In the genomic region with DNA sequence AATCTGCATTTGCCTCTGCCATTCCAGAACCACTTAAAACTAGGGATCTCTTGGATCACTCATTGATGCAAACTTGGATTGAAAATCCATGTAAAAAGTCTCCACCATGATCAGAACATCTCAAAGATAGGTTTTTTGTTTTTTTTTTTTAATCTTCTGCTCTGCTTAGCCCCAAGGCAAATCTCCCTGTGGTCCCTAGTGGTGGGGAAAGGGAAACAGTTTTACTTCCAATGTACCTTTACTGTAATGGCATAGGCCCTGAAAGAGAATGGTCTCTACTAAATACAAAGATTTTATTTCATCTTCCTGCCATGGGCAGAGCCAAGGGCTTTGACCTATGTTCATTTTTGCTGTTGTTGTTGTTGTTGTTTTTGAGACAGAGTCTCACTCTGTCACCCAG, we compare ENCODE assay signal across 25 cellular contexts.
DNase-seq lines count a peak whose midpoint lies in the region; ATAC-seq, FAIRE-seq and TF ChIP-seq lines count a peak whose summit lies in the region.
"Had no signal": no experiment of that assay in that cellular context is flagged by ENCODE, and none has a peak within 500 bp of the region (broad histone marks: within the 10 kb centered on the region; RNA-seq: fewer than 3 reads in every experiment).

No MANE protein-coding gene starts in this region.

- H3K9me3 ChIP-seq in HCT116 (ENCODE audit: control insufficient read depth in 1 of 2, insufficient read depth in 1 of 2, low read depth in 1 of 2, low read length in 2 of 2): no peaks in the 10 kb centered on the region
- no peaks in the 10 kb centered on the region for H3K9me3 ChIP-seq in H1 (ENCODE audit: insufficient read depth in 2 of 2, low read depth in 1 of 2, low read length in 1 of 2)
- H3K9me3 ChIP-seq: Caco-2, SJSA1 had no signal

- DNase-seq in HCT116 (ENCODE audit: low read depth, low spot score) (no peak), H1 (ENCODE audit: low read depth in 1 of 2, low spot score in 2 of 2) (no peak), neural crest cell (ENCODE audit: low read depth, low spot score) (no peak), DMS153 treated with DMSO at 0.1 percent for 48 hours (lab: John Stamatoyannopoulos, UW; ENCODE audit: unreplicated experiment) (no peak), NCI-H128 (lab: John Stamatoyannopoulos, UW; ENCODE audit: unreplicated experiment) (no peak), NCI-H748 (lab: John Stamatoyannopoulos, UW; ENCODE audit: unreplicated experiment) (no peak)
- DNase-seq: ACHN; AML-193; Caco-2; CD4-positive, CD25-positive, alpha-beta regulatory T cell; DMS153; GM23248; HFFc6; KG1; NCI-H1092 treated with DMSO at 0.1 percent for 48 hours; NCI-H1694 treated with DMSO at 0.1 percent for 48 hours; NCI-H2107; NCI-H2227 treated with DMSO at 0.1 percent for 48 hours; NCI-H524; NK-92 treated with Interleukin-12 subunit alpha and Interleukin-12 subunit beta, amount 100 ng/mL, for 24 hours; SW 1271 had no signal

- H3K4me3 ChIP-seq in HCT116 (replicated peaks in 1 of 2; ENCODE audit: low read depth in 1 of 2, low read length in 2 of 2) (no peak overlapping the region), H1 (ENCODE audit: extremely low read depth in 1 of 4, insufficient read depth in 2 of 4, low read depth in 3 of 4, low read length in 4 of 4) (no peak overlapping the region)
- H3K4me3 ChIP-seq: GM23248, SJSA1 had no signal

- H3K79me1 ChIP-seq in H1 (ENCODE audit: low read depth, low read length): no peaks in the 10 kb centered on the region

- no peak overlapping the region for H3K18ac ChIP-seq in H1 (ENCODE audit: extremely low read depth, low read length)

- FAIRE-seq in H1 (lab: Jason Lieb, UNC): peak; percentile 19
- FAIRE-seq: GM12891, GM18507 had no signal

- no peaks in the 10 kb centered on the region for H3K27me3 ChIP-seq in HCT116 (ENCODE audit: insufficient read depth, low read length)
- H3K27me3 ChIP-seq in H1 (replicated peaks in 1 of 4; ENCODE audit: control insufficient read depth in 3 of 4, extremely low read depth in 1 of 4, insufficient read depth in 3 of 4, low read length in 3 of 4): no peaks in the 10 kb centered on the region
- H3K27me3 ChIP-seq: SJSA1 had no signal

- no peak overlapping the region for H3K4me3 Mint-ChIP-seq in neural crest cell
- H3K4me3 Mint-ChIP-seq: HFFc6 had no signal

- H3K79me2 ChIP-seq in HCT116 (ENCODE audit: insufficient read depth, low read length): no peaks in the 10 kb centered on the region
- no peaks in the 10 kb centered on the region for H3K79me2 ChIP-seq in H1 (ENCODE audit: control insufficient read depth in 1 of 2, insufficient read depth in 2 of 2, low read length in 2 of 2)

- intact Hi-C loops in HCT116 (cut with micrococcal nuclease): no loop called here

- RAD21 ChIA-PET in HCT116 (lab: Charles Lee; ENCODE audit: low non-redundant PET in 1 of 2, low total read pairs in 2 of 2, uncharacterized antibody in 2 of 2, unreplicated experiment in 2 of 2): no interaction called here

- H3K4me2 ChIP-seq in HCT116 (ENCODE audit: low read length): no peak overlapping the region
- no peak overlapping the region for H3K4me2 ChIP-seq in H1 (ENCODE audit: insufficient read depth in 1 of 2, low read depth in 2 of 2, low read length in 2 of 2)

- no peak overlapping the region for H2BK120ac ChIP-seq in H1 (replicated peaks; ENCODE audit: low read depth, low read length)

- no peaks in the 10 kb centered on the region for H3K9me3 Mint-ChIP-seq in neural crest cell
- H3K9me3 Mint-ChIP-seq: HFFc6 had no signal

- H4K20me1 ChIP-seq in HCT116 (ENCODE audit: insufficient read depth) (no peaks in the 10 kb centered on the region), H1 (replicated peaks in 1 of 2; ENCODE audit: control insufficient read depth in 1 of 2, insufficient read depth in 2 of 2, low read length in 2 of 2) (peaks cover 0 to 2% of the 10 kb centered on the region in 2 experiments)

- H3K27ac ChIP-seq in HCT116 (ENCODE audit: low read depth, low read length) (no peak overlapping the region), H1 (ENCODE audit: low read depth, low read length) (no peak overlapping the region)
- H3K27ac ChIP-seq: GM23248, SJSA1 had no signal

- CTCF ChIA-PET in HCT116 (lab: Charles Lee): no interaction called here
- CTCF ChIA-PET in H1 (lab: Charles Lee; ENCODE audit: partially characterized antibody): interaction anchor here (0.9 kb wide), 1 partner anchor 121 kb away, joined by 3 read pairs; no protein-coding TSS in a partner anchor

- TF ChIP-seq RAD21 in HCT116 (IDR thresholded peaks at IDR 0.05; ENCODE audit: low read depth) (no peak), H1 (IDR thresholded peaks at IDR 0.05 in 1 of 2, conservative IDR thresholded peaks at IDR 0.05 in 1 of 2; ENCODE audit: low read depth in 2 of 2, low read length in 2 of 2) (peak in 1 of 2 experiments; percentile 2; a peak in 2 of 4 replicates)

- no peak overlapping the region for H3K14ac ChIP-seq in H1 (ENCODE audit: insufficient read length)

- no peak overlapping the region for H4K91ac ChIP-seq in H1 (replicated peaks; ENCODE audit: insufficient read length, low read length)

- H2BK20ac ChIP-seq in H1 (ENCODE audit: low read length): no peak overlapping the region

- no peak overlapping the region for H4K8ac ChIP-seq in H1 (ENCODE audit: extremely low read depth, insufficient read depth, low read length)

- H3K4me1 ChIP-seq in HCT116 (ENCODE audit: control insufficient read depth in 1 of 2, insufficient read depth in 2 of 2, low read length in 2 of 2) (no peaks in the 10 kb centered on the region), H1 (replicated peaks in 1 of 4; ENCODE audit: control insufficient read depth in 3 of 4, insufficient read depth in 4 of 4, low read length in 3 of 4) (no peaks in the 10 kb centered on the region)
- H3K4me1 ChIP-seq: Caco-2, SJSA1 had no signal

- POLR2A ChIA-PET in HCT116 (lab: Charles Lee) (no interaction called here), H1 (lab: Charles Lee; ENCODE audit: partially characterized antibody) (no interaction called here)

- H3K36me3 ChIP-seq in HCT116 (ENCODE audit: control insufficient read depth in 1 of 2, insufficient read depth in 2 of 2, low read length in 2 of 2) (no peaks in the 10 kb centered on the region), H1 (ENCODE audit: control insufficient read depth in 2 of 4, insufficient read depth in 4 of 4, low read length in 3 of 4) (no peaks in the 10 kb centered on the region)
- H3K36me3 ChIP-seq: SJSA1 had no signal

- ATAC-seq in HCT116: peak; percentile 63; the same call in 1 of the 2 replicates

- TF ChIP-seq POLR2A in HCT116 (IDR thresholded peaks at IDR 0.05; ENCODE audit: borderline replicate concordance, extremely low read depth, insufficient read depth, insufficient read length) (no peak), H1 (IDR thresholded peaks at IDR 0.05; ENCODE audit: control extremely low read depth in 1 of 2, low read depth in 2 of 2, low read length in 2 of 2) (no peak)

- H4K5ac ChIP-seq in H1 (ENCODE audit: insufficient read length, low read depth, low read length): no peak overlapping the region

- H3K23me2 ChIP-seq in H1 (ENCODE audit: low read depth, low read length): no peaks in the 10 kb centered on the region

- no peak overlapping the region for H2BK15ac ChIP-seq in H1 (ENCODE audit: low read length)

- no peak overlapping the region for H3K27ac Mint-ChIP-seq in neural crest cell (ENCODE audit: unreplicated experiment)
- H3K27ac Mint-ChIP-seq: CD4-positive, CD25-positive, alpha-beta regulatory T cell; HFFc6 had no signal

- TF ChIP-seq CTCF in GM12873 (IDR thresholded peaks at IDR 0.05; ENCODE audit: insufficient read depth, low read depth, low read length, missing control alignments) (peak; percentile 10), HCT116 (IDR thresholded peaks at IDR 0.05 in 2 of 3, conservative IDR thresholded peaks at IDR 0.05 in 1 of 3; ENCODE audit: borderline replicate concordance in 1 of 3, insufficient read depth in 1 of 3, low read depth in 2 of 3, low read length in 2 of 3) (peak in 2 of 3 experiments; percentile 28 to 33; a peak in 3 of 6 replicates), H1 (IDR thresholded peaks at IDR 0.05; ENCODE audit: control extremely low read depth in 1 of 3, insufficient read depth in 1 of 3, low read depth in 1 of 3, low read length in 3 of 3) (peak in 1 of 3 experiments; percentile 25; a peak in 1 of 4 replicates), neural crest cell (conservative IDR thresholded peaks at IDR 0.05) (peak; percentile 27)

- no peak overlapping the region for H2AFZ ChIP-seq in HCT116 (ENCODE audit: low read depth, low read length, poor library complexity, severe bottlenecking)
- H2AFZ ChIP-seq in H1 (ENCODE audit: low read length): no peak overlapping the region
- H2AFZ ChIP-seq: GM23248 had no signal

- H2BK12ac ChIP-seq in H1 (ENCODE audit: low read depth, low read length): no peak overlapping the region

- no peak overlapping the region for H2AK5ac ChIP-seq in H1 (ENCODE audit: low read depth, low read length)

- H3K56ac ChIP-seq in H1 (replicated peaks; ENCODE audit: insufficient read length, low read depth, low read length): no peak overlapping the region

- no peaks in the 10 kb centered on the region; the same call in 1 of the 2 replicates for H3K9me2 ChIP-seq in HCT116 (ENCODE audit: insufficient read depth)

- H2BK5ac ChIP-seq in H1 (ENCODE audit: low read depth, low read length): no peak overlapping the region

- no peak overlapping the region for H3K4ac ChIP-seq in H1 (replicated peaks; ENCODE audit: insufficient read length, low read depth, low read length)

- no peak overlapping the region for H3K23ac ChIP-seq in H1 (ENCODE audit: insufficient read length)

- no TSS peak for BruUV-seq in HCT116 (replicated peaks; lab: Mats Ljungman, UMichigan)

- no peaks in the 10 kb centered on the region for H3K4me1 Mint-ChIP-seq in neural crest cell
- H3K4me1 Mint-ChIP-seq: CD4-positive, CD25-positive, alpha-beta regulatory T cell had no signal

- no peaks in the 10 kb centered on the region for H3K27me3 Mint-ChIP-seq in neural crest cell (ENCODE audit: low read depth)

- H3K9ac ChIP-seq in HCT116 (ENCODE audit: low read length) (no peak overlapping the region), H1 (replicated peaks in 1 of 4; ENCODE audit: extremely low read depth in 1 of 4, low read depth in 3 of 4, low read length in 3 of 4) (no peak overlapping the region)
- H3K9ac ChIP-seq: GM23248 had no signal

- no peak for TF ChIP-seq EP300 in H1 (IDR thresholded peaks at IDR 0.05; ENCODE audit: borderline replicate concordance in 1 of 2, low read depth in 2 of 2, low read length in 2 of 2)

- no peaks in the 10 kb centered on the region for H3K36me3 Mint-ChIP-seq in neural crest cell (ENCODE audit: low read depth)

TF ChIP-seq in HCT116, 20 proteins besides CTCF, POLR2A, EP300 and RAD21 (continues in another document):
- TF ChIP-seq MAX (IDR thresholded peaks at IDR 0.05) (no peak), ZNF274 (IDR thresholded peaks at IDR 0.05; ENCODE audit: low read depth, low read length) (no peak)

TF ChIP-seq in H1, 55 proteins besides CTCF, POLR2A, EP300 and RAD21:
- TF ChIP-seq BACH1 (IDR thresholded peaks at IDR 0.05; ENCODE audit: low read length) (no peak), TCF12 (IDR thresholded peaks at IDR 0.05; ENCODE audit: low read depth, low read length) (no peak), ZNF274 (IDR thresholded peaks at IDR 0.05; ENCODE audit: borderline replicate concordance, extremely low read depth, low read length) (no peak), PHF8 (conservative IDR thresholded peaks at IDR 0.05; ENCODE audit: low read depth, low read length) (no peak)
